ENCODE assay signal across 5 cellular contexts in genomic region chr11:24624432-24624831, GRCh38.
"Had no signal": no experiment of that assay in that cellular context is flagged by ENCODE, and none has a peak within 500 bp of the region (broad histone marks: within the 10 kb centered on the region; RNA-seq: fewer than 3 reads in every experiment).

No MANE protein-coding gene starts in this region.

- DNase-seq: H9, HCEC 1CT, IMR-90 had no signal

- H3K4me3 ChIP-seq: GM23338, K562 had no signal

- H2AFZ ChIP-seq: GM23338 had no signal

- H3K4me2 ChIP-seq: GM23338 had no signal

- ATAC-seq: GM23338, K562 had no signal
